Comparison of ENCODE assay signal across 35 cellular contexts in the genomic region with DNA sequence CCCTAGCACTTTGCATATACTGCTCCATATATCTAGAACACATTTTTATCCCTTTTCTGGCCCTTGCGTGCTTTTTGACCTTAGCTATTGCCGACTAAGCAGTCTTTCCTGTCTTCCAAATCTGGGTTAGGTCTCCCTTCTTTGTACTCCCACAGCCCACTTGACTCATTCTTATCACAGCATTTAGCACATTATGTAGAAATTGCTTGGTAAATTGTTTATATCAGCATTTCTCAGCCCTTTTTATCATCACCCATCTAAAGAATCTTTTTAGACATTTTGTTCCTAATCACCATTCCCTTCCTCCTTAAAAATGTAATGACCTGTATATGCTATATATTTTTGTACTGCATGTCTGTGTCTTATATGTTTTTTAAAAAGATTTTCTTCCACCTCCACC.
"Had no signal": no experiment of that assay in that cellular context is flagged by ENCODE, and none has a peak within 500 bp of the region (broad histone marks: within the 10 kb centered on the region; RNA-seq: fewer than 3 reads in every experiment).

No MANE protein-coding gene starts in this region.

- H3K36me3 ChIP-seq: adrenal gland, ascending aorta, breast epithelium, cardiac muscle cell, colonic mucosa, esophagus squamous epithelium, gastroesophageal sphincter, heart right ventricle, WERI-Rb-1 had no signal

- H3K4me3 ChIP-seq: adrenal gland, ascending aorta, breast epithelium, cardiac muscle cell, colonic mucosa, esophagus squamous epithelium, gastroesophageal sphincter, heart right ventricle had no signal

- H3K27ac ChIP-seq: adrenal gland, ascending aorta, breast epithelium, cardiac muscle cell, colonic mucosa, epithelial cell of prostate, esophagus squamous epithelium, gastroesophageal sphincter, heart right ventricle, WERI-Rb-1 had no signal

- DNase-seq: activated B cell treated with CpG ODN at 0.5 μM for 24 hours; activated CD4-positive, alpha-beta T cell treated with anti-CD3 and anti-CD28 coated beads for 48 hours; activated CD4-positive, alpha-beta T cell treated with anti-CD3 and anti-CD28 coated beads, Interleukin-2, amount 50 U/mL, for 1 hour; activated CD4-positive, alpha-beta T cell treated with anti-CD3 and anti-CD28 coated beads, Interleukin-2, amount 50 U/mL, for 48 hours; activated CD8-positive, alpha-beta memory T cell treated with anti-CD3 and anti-CD28 coated beads for 24 hours; activated CD8-positive, alpha-beta T cell treated with anti-CD3 and anti-CD28 coated beads for 36 hours; activated effector memory CD4-positive, alpha-beta T cell treated with Interleukin-2 at 50 U/mL for 16 hours; activated gamma-delta T cell treated with Interleukin-2 at 50 U/mL for 16 hours; activated naive CD4-positive, alpha-beta T cell treated with anti-CD3 and anti-CD28 coated beads, Interleukin-2, amount 50 U/mL, for 16 hours; activated naive CD4-positive, alpha-beta T cell treated with Interleukin-2 at 50 U/mL for 16 hours; activated T-cell treated with anti-CD3 and anti-CD28 coated beads, Interleukin-2, amount 50 U/mL, for 4 hours; adrenal gland; amygdala; central memory CD4-positive, alpha-beta T cell; cerebellar nuclear complex; colonic mucosa; effector CD8-positive, alpha-beta T cell; esophagus squamous epithelium; foreskin melanocyte; heart right ventricle; T-helper 17 cell; T1000; WERI-Rb-1 had no signal

- H3K4me1 Mint-ChIP-seq: activated B cell treated with CpG ODN at 0.5 μM for 24 hours; activated T-helper 17 cell treated with anti-CD3 and anti-CD28 coated beads, Interleukin-2, amount 50 U/mL, for 72 hours; brain; T-helper 17 cell had no signal

- H3K27me3 ChIP-seq: adrenal gland, ascending aorta, breast epithelium, cardiac muscle cell, colonic mucosa, esophagus squamous epithelium, gastroesophageal sphincter had no signal

- H3K4me3 Mint-ChIP-seq: activated B cell treated with CpG ODN at 0.5 μM for 24 hours; activated CD8-positive, alpha-beta T cell treated with anti-CD3 and anti-CD28 coated beads for 36 hours; activated naive CD8-positive, alpha-beta T cell; activated T-cell treated with anti-CD3 and anti-CD28 coated beads, Interleukin-2, amount 50 U/mL, for 4 hours; activated T-helper 17 cell treated with anti-CD3 and anti-CD28 coated beads, Interleukin-2, amount 50 U/mL, for 72 hours; brain; T-helper 17 cell; T-helper 2 cell treated with Interferon-gamma antibody and Interleukin-4, amounts not matched to agents 5 μg/mL and 100 μg/mL, for 36 hours had no signal

- H3K36me3 Mint-ChIP-seq: activated naive CD8-positive, alpha-beta T cell; brain had no signal

- H3K9me3 ChIP-seq: adrenal gland, ascending aorta, breast epithelium, colonic mucosa, esophagus squamous epithelium, heart right ventricle had no signal

- H3K27ac Mint-ChIP-seq: activated B cell treated with CpG ODN at 0.5 μM for 24 hours; activated CD8-positive, alpha-beta T cell treated with anti-CD3 and anti-CD28 coated beads for 36 hours; activated naive CD8-positive, alpha-beta T cell; activated T-helper 17 cell treated with anti-CD3 and anti-CD28 coated beads, Interleukin-2, amount 50 U/mL, for 72 hours; brain; T-helper 17 cell; T-helper 2 cell treated with Interferon-gamma antibody and Interleukin-4, amounts not matched to agents 5 μg/mL and 100 μg/mL, for 36 hours had no signal

- H3K9me3 Mint-ChIP-seq: activated B cell treated with CpG ODN at 0.5 μM for 24 hours; activated CD8-positive, alpha-beta T cell treated with anti-CD3 and anti-CD28 coated beads for 36 hours; T-helper 2 cell treated with Interferon-gamma antibody and Interleukin-4, amounts not matched to agents 5 μg/mL and 100 μg/mL, for 36 hours had no signal

- FAIRE-seq: endometrium, endothelial cell of umbilical vein had no signal

- H3K4me1 ChIP-seq: adrenal gland, ascending aorta, breast epithelium, colonic mucosa, esophagus squamous epithelium, gastroesophageal sphincter, heart right ventricle had no signal

- H3K27me3 Mint-ChIP-seq: brain had no signal

- ATAC-seq: activated CD4-positive, CD25-positive, alpha-beta regulatory T cell treated with anti-CD3 and anti-CD28 coated beads, Interleukin-2, amount 50 U/mL, for 24 hours; activated CD8-positive, alpha-beta T cell treated with anti-CD3 and anti-CD28 coated beads for 36 hours; activated T-cell treated with anti-CD3 and anti-CD28 coated beads, Interleukin-2, amount 50 U/mL, for 4 hours; activated T-helper 17 cell treated with anti-CD3 and anti-CD28 coated beads, Interleukin-2, amount 50 U/mL, for 72 hours; gastroesophageal sphincter; heart right ventricle; T-helper 17 cell had no signal
